9 cellular contexts compared by ENCODE assay signal in genomic region chr12:13211191-13211858, GRCh38. TPM values are rescaled to one million over a fixed set of nuclear protein-coding genes. Genes with fewer than 3 reads are reported as not detected.
DNase-seq lines count a peak whose midpoint lies in the region; ATAC-seq and TF ChIP-seq lines count a peak whose summit lies in the region.
"Had no signal": no experiment of that assay in that cellular context is flagged by ENCODE, and none has a peak within 500 bp of the region (broad histone marks: within the 10 kb centered on the region; RNA-seq: fewer than 3 reads in every experiment).

No MANE protein-coding gene starts in this region.

- H3K36me3 Mint-ChIP-seq in activated CD8-positive, alpha-beta T cell treated with anti-CD3 and anti-CD28 coated beads for 36 hours (ENCODE audit: low read depth) = no peaks in the 10 kb centered on the region

- no peaks in the 10 kb centered on the region for H3K27me3 ChIP-seq in upper lobe of right lung
- H3K27me3 ChIP-seq: gastrocnemius medialis had no signal

- no peak overlapping the region for H3K4me3 Mint-ChIP-seq in activated CD8-positive, alpha-beta T cell treated with anti-CD3 and anti-CD28 coated beads for 36 hours

- H3K9me3 Mint-ChIP-seq in activated CD8-positive, alpha-beta T cell treated with anti-CD3 and anti-CD28 coated beads for 36 hours = no peaks in the 10 kb centered on the region

- POLR2A ChIA-PET in activated CD8-positive, alpha-beta T cell treated with anti-CD3 and anti-CD28 coated beads for 36 hours (lab: Charles Lee) = interaction anchor here (0.9 to 1.2 kb wide), 4 partner anchors 13 to 117 kb away, joined by 3 read pairs; no protein-coding TSS in a partner anchor

- peaks cover 25% of the 10 kb centered on the region for H3K4me1 Mint-ChIP-seq in activated CD8-positive, alpha-beta T cell treated with anti-CD3 and anti-CD28 coated beads for 36 hours (ENCODE audit: low read depth)

- H3K4me1 ChIP-seq in upper lobe of right lung = peaks cover 55% of the 10 kb centered on the region

- no peaks in the 10 kb centered on the region for H3K9me3 ChIP-seq in upper lobe of right lung
- H3K9me3 ChIP-seq: gastrocnemius medialis had no signal

- no peak for TF ChIP-seq CTCF in activated CD8-positive, alpha-beta T cell treated with anti-CD3 and anti-CD28 coated beads for 36 hours (IDR thresholded peaks at IDR 0.05)
- TF ChIP-seq CTCF in upper lobe of right lung (IDR thresholded peaks at IDR 0.05) = no peak

- no peak for ATAC-seq in activated CD8-positive, alpha-beta T cell treated with anti-CD3 and anti-CD28 coated beads for 36 hours
- ATAC-seq in upper lobe of right lung (no peak), HG02884 (IDR thresholded peaks at IDR 0.05; ENCODE audit: unreplicated experiment) (no peak)

- H3K27ac Mint-ChIP-seq in activated CD8-positive, alpha-beta T cell treated with anti-CD3 and anti-CD28 coated beads for 36 hours = peak overlapping the region; percentile 9

- H3K27ac ChIP-seq in upper lobe of right lung = peak overlapping the region; percentile 31
- H3K27ac ChIP-seq: gastrocnemius medialis had no signal

- peaks cover 45% of the 10 kb centered on the region for H3K36me3 ChIP-seq in upper lobe of right lung

- CTCF ChIA-PET in activated CD8-positive, alpha-beta T cell treated with anti-CD3 and anti-CD28 coated beads for 36 hours (lab: Charles Lee) = interaction anchor here (0.6 to 7.9 kb wide), 47 partner anchors 9 to 674 kb away, joined by 3 to 150 read pairs (median 8); partner anchors contain the start of genes EMP1, FAM234B and GSG1

- intact Hi-C loops in activated CD8-positive, alpha-beta T cell treated with anti-CD3 and anti-CD28 coated beads for 36 hours (cut with micrococcal nuclease) = loop anchor here (5.0 kb wide), 1 partner anchor 214 kb away; no protein-coding TSS in a partner anchor
- intact Hi-C loops in upper lobe of right lung (cut with DNase I) = loop anchor here (10.0 kb wide), 1 partner anchor 117 kb away; no protein-coding TSS in a partner anchor

- peak; percentile 42 for DNase-seq in stimulated activated CD4-positive, alpha-beta T cell treated with anti-CD3 and anti-CD28 coated beads, Interleukin-1b, Interleukin-23, amount 100 ng/mL, for 48 hours
- no peak for DNase-seq in stimulated activated CD4-positive, alpha-beta T cell treated with anti-CD3 and anti-CD28 coated beads, Interleukin-4, amount 100 ng/mL, for 24 hours
- peak; percentile 23 for DNase-seq in activated CD8-positive, alpha-beta T cell treated with anti-CD3 and anti-CD28 coated beads for 36 hours
- DNase-seq in fibroblast of peridontal ligament (ENCODE audit: extremely low read depth) = peak; percentile 51
- no peak for DNase-seq in upper lobe of right lung
- no peak for DNase-seq in islet precursor cell
- DNase-seq in NCI-H1436 treated with DMSO at 0.1 percent for 48 hours (lab: John Stamatoyannopoulos, UW) = no peak
- DNase-seq: gastrocnemius medialis had no signal

- H3K27me3 Mint-ChIP-seq in activated CD8-positive, alpha-beta T cell treated with anti-CD3 and anti-CD28 coated beads for 36 hours = peaks cover 3% of the 10 kb centered on the region

- H3K4me3 ChIP-seq in upper lobe of right lung = no peak overlapping the region
- H3K4me3 ChIP-seq: gastrocnemius medialis had no signal

RNA-seq across cellular contexts. Expression of gene EMP1, which starts 14.8 kb away (rescaled TPM):
- total RNA-seq in activated CD8-positive, alpha-beta T cell treated with anti-CD3 and anti-CD28 coated beads for 36 hours = 1 to 10 TPM; 3.1 to 3.6 TPM
- total RNA-seq in upper lobe of right lung = 286 TPM

Comparison
In these comparisons a context has a peak if more than half of its experiments do, and no peak if none do; other contexts are left out.
1. DNase-seq: peak in stimulated activated CD4-positive, alpha-beta T cell treated with anti-CD3 and anti-CD28 coated beads, Interleukin-1b, Interleukin-23, amount 100 ng/mL, for 48 hours (single experiment), activated CD8-positive, alpha-beta T cell treated with anti-CD3 and anti-CD28 coated beads for 36 hours (single experiment) and fibroblast of peridontal ligament (single experiment); none in stimulated activated CD4-positive, alpha-beta T cell treated with anti-CD3 and anti-CD28 coated beads, Interleukin-4, amount 100 ng/mL, for 24 hours (single experiment), upper lobe of right lung (single experiment), islet precursor cell (single experiment) and NCI-H1436 treated with DMSO at 0.1 percent for 48 hours (single experiment).
2. RNA of gene EMP1, which starts 14.8 kb away (total RNA-seq): 286 TPM in upper lobe of right lung (single experiment); 3.1 to 3.6 TPM in activated CD8-positive, alpha-beta T cell treated with anti-CD3 and anti-CD28 coated beads for 36 hours; every median in the first group is over 10 times any median in the second.